ENCODE assay signal across 21 cellular contexts in genomic region chr2:60567919-60568874, GRCh38. TPM values are rescaled to one million over a fixed set of nuclear protein-coding genes. Genes with fewer than 3 reads are reported as not detected.
DNase-seq lines count a peak whose midpoint lies in the region; ATAC-seq and TF ChIP-seq lines count a peak whose summit lies in the region.
"Had no signal": no experiment of that assay in that cellular context is flagged by ENCODE, and none has a peak within 500 bp of the region (broad histone marks: within the 10 kb centered on the region; RNA-seq: fewer than 3 reads in every experiment).

No MANE protein-coding gene starts in this region.

- no peaks in the 10 kb centered on the region for H3K4me1 ChIP-seq in endocrine pancreas (ENCODE audit: control insufficient read depth, insufficient read depth, low read length)
- H3K4me1 ChIP-seq: BE2C had no signal

- peak overlapping the region; percentile 67 for H3K27ac ChIP-seq in temporal lobe (ENCODE audit: low read depth, low read length)

- DNase-seq in NCI-H2227 (lab: John Stamatoyannopoulos, UW; ENCODE audit: unreplicated experiment) (peak; percentile 41), NCI-H2227 treated with DMSO at 0.1 percent for 48 hours (lab: John Stamatoyannopoulos, UW) (no peak), NCI-H82 treated with DMSO at 0.1 percent for 48 hours (lab: John Stamatoyannopoulos, UW; ENCODE audit: unreplicated experiment) (peak; percentile 70), COR-L47 (lab: John Stamatoyannopoulos, UW) (no peak), GM10266 (ENCODE audit: extremely low spot score) (no peak)
- DNase-seq: activated CD4-positive, alpha-beta memory T cell treated with anti-CD3 and anti-CD28 coated beads, Interleukin-2, amount 10 ng/mL, durations not matched to agents 7 days and 5 days; activated gamma-delta T cell treated with Interleukin-2 at 50 U/mL for 16 hours; BE2C; Calu3; HFFc6; hippocampal formation; MG63; NCI-H1694; NCI-H446 treated with DMSO at 0.1 percent for 48 hours; Right ventricle myocardium superior; stimulated activated CD4-positive, alpha-beta T cell treated with anti-CD3 and anti-CD28 coated beads, Interleukin-12 subunit alpha, Interleukin-12 subunit beta, amount 100 ng/mL, for 4 hours had no signal

- H3K4me3 ChIP-seq in endocrine pancreas (ENCODE audit: control insufficient read depth, insufficient read depth, low read length): peak overlapping the region; percentile 37
- H3K4me3 ChIP-seq: lung, MG63 had no signal

- TF ChIP-seq CTCF in GM10266 (IDR thresholded peaks at IDR 0.05; ENCODE audit: control insufficient read depth, insufficient read depth, low read depth, missing control alignments): no peak

- no peaks in the 10 kb centered on the region for H3K9me3 ChIP-seq in endocrine pancreas (ENCODE audit: control insufficient read depth, low read length)
- H3K9me3 ChIP-seq: BE2C, MG63 had no signal

- H3K36me3 ChIP-seq in endocrine pancreas (ENCODE audit: control insufficient read depth, insufficient read depth, low read length): no peaks in the 10 kb centered on the region
- H3K36me3 ChIP-seq: BE2C, MG63 had no signal

- ATAC-seq in esophagus mucosa: no peak

- no peaks in the 10 kb centered on the region for H3K27me3 ChIP-seq in endocrine pancreas (ENCODE audit: control insufficient read depth, insufficient read depth, low read length)

- H3K9ac ChIP-seq in endocrine pancreas (ENCODE audit: control insufficient read depth, insufficient read depth, low read length): no peak overlapping the region

RNA-seq across cellular contexts. Expression of gene BCL11A, which starts 14.7 kb away (rescaled TPM):
- 89.5 TPM for total RNA-seq in temporal lobe
- 43.0 TPM for total RNA-seq in esophagus mucosa
- total RNA-seq: activated CD4-positive, alpha-beta memory T cell treated with anti-CD3 and anti-CD28 coated beads, Interleukin-2, amount 10 ng/mL, durations not matched to agents 7 days and 5 days; T-helper 1 cell treated with Interleukin-12 subunit alpha and Interleukin-12 subunit beta and Interleukin-4 antibody, amounts not matched to agents 30 ng/mL and 1 ng/mL, for 36 hours had no signal

Comparison
In these comparisons a context has a peak if more than half of its experiments do, and no peak if none do; other contexts are left out.
1. DNase-seq: peak in NCI-H2227 (single experiment) and NCI-H82 treated with DMSO at 0.1 percent for 48 hours (single experiment); none in NCI-H2227 treated with DMSO at 0.1 percent for 48 hours (single experiment), COR-L47 (single experiment) and GM10266 (single experiment).